In genomic region chr11:85854212-85854556, GRCh38 we compare ENCODE assay signal across 8 cellular contexts. TPM values are rescaled to one million over a fixed set of nuclear protein-coding genes. Genes with fewer than 3 reads are reported as not detected.
DNase-seq lines count a peak whose midpoint lies in the region; ATAC-seq and TF ChIP-seq lines count a peak whose summit lies in the region.

No MANE protein-coding gene starts in this region.

- peak overlapping the region; percentile 61 for H3K4me3 ChIP-seq in WI38 (ENCODE audit: low read depth, low read length)
- peak overlapping the region; percentile 24 to 57 (median 47) for H3K4me3 ChIP-seq in skin epidermis

- DNase-seq in HEK293T (ENCODE audit: extremely low spot score) (no peak), glutamatergic neuron (no peak), NCI-H2196 treated with DMSO at 0.1 percent for 48 hours (lab: John Stamatoyannopoulos, UW; ENCODE audit: unreplicated experiment) (no peak), hepatic stellate cell (ENCODE audit: low spot score) (no peak)

- TF ChIP-seq CTCF in WI38 (IDR thresholded peaks at IDR 0.05; ENCODE audit: low read depth, low read length) (no peak), glutamatergic neuron (IDR thresholded peaks at IDR 0.05; ENCODE audit: partially characterized antibody, unreplicated experiment) (no peak)

- peak overlapping the region; percentile 57 for H3K27ac Mint-ChIP-seq in glutamatergic neuron (ENCODE audit: unreplicated experiment)

- H3K4me3 Mint-ChIP-seq in glutamatergic neuron (ENCODE audit: unreplicated experiment): peak overlapping the region; percentile 88

- POLR2A ChIA-PET in HEK293T (lab: Yijun Ruan, JAX): no interaction called here

- peaks cover 1% of the 10 kb centered on the region for H3K27me3 Mint-ChIP-seq in glutamatergic neuron (ENCODE audit: unreplicated experiment)

- H3K4me1 Mint-ChIP-seq in glutamatergic neuron (ENCODE audit: low read depth, unreplicated experiment): peaks cover 8% of the 10 kb centered on the region

- no peaks in the 10 kb centered on the region for H3K36me3 Mint-ChIP-seq in glutamatergic neuron (ENCODE audit: unreplicated experiment)

- CTCF ChIA-PET in HEK293T (lab: Yijun Ruan, JAX): interaction anchor here (0.8 to 1.5 kb wide), 5 partner anchors 8 to 357 kb away, joined by 3 to 4 read pairs (median 3); no protein-coding TSS in a partner anchor

- peaks cover 5% of the 10 kb centered on the region for H3K9me3 Mint-ChIP-seq in glutamatergic neuron (ENCODE audit: unreplicated experiment)

- H3K27ac ChIP-seq in skin epidermis: peak overlapping the region in 20 of 21 experiments; percentile 69 to 93 (median 84)

- ATAC-seq in GM21528 (IDR thresholded peaks at IDR 0.05; ENCODE audit: low FRiP score, unreplicated experiment): no peak
- ATAC-seq in GM19452 (IDR thresholded peaks at IDR 0.05; ENCODE audit: unreplicated experiment): no peak

TF ChIP-seq in HEK293T, 16 proteins besides CTCF, POLR2A, EP300 and RAD21:
- TF ChIP-seq ZNF384 (IDR thresholded peaks at IDR 0.05) (0 out of 2 replicates have a peak, but pooled peaks have one; percentile 13), TARDBP (IDR thresholded peaks at IDR 0.05) (no peak)

RNA-seq across cellular contexts. Expression of gene CCDC83, which starts 1.0 kb away (rescaled TPM):
- total RNA-seq in glutamatergic neuron (ENCODE audit: unreplicated experiment): not detected

RNA-seq across cellular contexts. Expression of gene SYTL2, which starts 43.2 kb away (rescaled TPM):
- 4.0 TPM for total RNA-seq in glutamatergic neuron (ENCODE audit: unreplicated experiment)
